7 cellular contexts compared by ENCODE assay signal in the genomic region with DNA sequence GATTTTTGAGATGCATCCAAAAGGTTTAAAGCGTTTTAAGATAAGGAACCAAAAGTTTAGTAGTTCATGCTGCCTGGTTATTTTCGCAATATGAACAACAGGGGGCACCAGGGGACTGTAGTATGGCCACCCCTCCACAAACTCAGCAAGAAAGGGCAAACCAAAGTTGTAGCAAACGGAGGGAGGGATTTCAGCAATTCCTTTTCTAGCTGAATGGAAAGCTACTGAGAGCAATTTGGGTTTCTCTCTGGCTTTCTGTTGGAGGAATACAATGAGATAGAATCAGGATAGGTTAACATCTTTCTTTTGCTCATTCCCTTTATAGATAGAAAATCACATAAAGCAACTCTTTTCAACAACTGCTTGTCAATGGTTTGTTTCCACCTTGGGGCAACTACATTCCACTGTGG.
A peak's percentile ranks its signal among the peaks of the same experiment; 100 is the strongest.
DNase-seq lines count a peak whose midpoint lies in the region; TF ChIP-seq lines count a peak whose summit lies in the region.

No MANE protein-coding gene starts in this region.

- H3K4me3 ChIP-seq in Jurkat, Clone E6-1 (ENCODE audit: low read length): no peak overlapping the region
- H3K4me3 ChIP-seq in Peyer's patch (no peak overlapping the region), trophoblast cell (ENCODE audit: low read depth, low read length) (no peak overlapping the region), uterus (no peak overlapping the region)

- H3K36me3 ChIP-seq in Peyer's patch (no peaks in the 10 kb centered on the region), trophoblast cell (ENCODE audit: control insufficient read depth in 1 of 2, insufficient read depth in 2 of 2, low read length in 2 of 2) (no peaks in the 10 kb centered on the region), uterus (no peaks in the 10 kb centered on the region)

- no peak overlapping the region for H3K4ac ChIP-seq in trophoblast cell (ENCODE audit: low read depth, low read length)

- no peak overlapping the region for H3K4me2 ChIP-seq in trophoblast cell (ENCODE audit: low read length)

- H3K4me1 ChIP-seq in Peyer's patch (no peaks in the 10 kb centered on the region), trophoblast cell (ENCODE audit: control insufficient read depth in 1 of 2, insufficient read depth in 2 of 2, low read length in 2 of 2) (peaks cover 10 to 11% of the 10 kb centered on the region in 2 experiments), uterus (peaks cover 3 to 5% of the 10 kb centered on the region in 2 donors)

- H2AK5ac ChIP-seq in trophoblast cell (ENCODE audit: low read length): no peak overlapping the region

- H3K27me3 Mint-ChIP-seq in activated T-helper 2 cell treated with anti-CD3 and anti-CD28 coated beads, Interferon-gamma antibody, Interleukin-2, Interleukin-4, amounts not matched to agents 10 μg/mL and 5 μg/mL and 100 μg/mL, durations not matched to agents 14 hours and 24 hours and 36 hours (ENCODE audit: low read depth): peaks cover 2% of the 10 kb centered on the region

- no peak overlapping the region for H3K27ac ChIP-seq in Peyer's patch
- H3K27ac ChIP-seq in trophoblast cell (ENCODE audit: low read depth, low read length): no peak overlapping the region
- H3K27ac ChIP-seq in uterus: peak overlapping the region; percentile 65 to 75

- TF ChIP-seq CTCF in GM12873 (IDR thresholded peaks at IDR 0.05; ENCODE audit: insufficient read depth, low read depth, low read length, missing control alignments): peak; percentile 82
- TF ChIP-seq CTCF in Peyer's patch (IDR thresholded peaks at IDR 0.05): peak; percentile 48 to 70 (median 67)
- TF ChIP-seq CTCF in uterus (IDR thresholded peaks at IDR 0.05): peak; percentile 75 to 83 (median 81)

- H4K8ac ChIP-seq in trophoblast cell (ENCODE audit: low read depth, low read length): no peak overlapping the region

- H2AFZ ChIP-seq in trophoblast cell (ENCODE audit: insufficient read depth, low read length, poor library complexity): no peak overlapping the region

- no peak overlapping the region for H3K14ac ChIP-seq in trophoblast cell (ENCODE audit: low read length)

- no peaks in the 10 kb centered on the region for H3K36me3 Mint-ChIP-seq in activated T-helper 2 cell treated with anti-CD3 and anti-CD28 coated beads, Interferon-gamma antibody, Interleukin-2, Interleukin-4, amounts not matched to agents 10 μg/mL and 5 μg/mL and 100 μg/mL, durations not matched to agents 14 hours and 24 hours and 36 hours (ENCODE audit: low read depth)

- H3K9ac ChIP-seq in trophoblast cell (ENCODE audit: low read length): no peak overlapping the region

- no peak overlapping the region for H2BK5ac ChIP-seq in trophoblast cell (ENCODE audit: low read depth, low read length, poor library complexity)

- H3K27ac Mint-ChIP-seq in activated T-helper 2 cell treated with anti-CD3 and anti-CD28 coated beads, Interferon-gamma antibody, Interleukin-2, Interleukin-4, amounts not matched to agents 10 μg/mL and 5 μg/mL and 100 μg/mL, durations not matched to agents 14 hours and 24 hours and 36 hours: no peak overlapping the region

- DNase-seq in Jurkat, Clone E6-1 (ENCODE audit: low read depth, low spot score): peak; percentile 62
- peak in 2 of 3 donors; percentile 69 to 80 for DNase-seq in Peyer's patch
- DNase-seq in activated T-helper 2 cell treated with anti-CD3 and anti-CD28 coated beads, Interferon-gamma antibody, Interleukin-2, Interleukin-4, amounts not matched to agents 10 μg/mL and 5 μg/mL and 100 μg/mL, durations not matched to agents 14 hours and 24 hours and 36 hours (ENCODE audit: low spot score): peak; percentile 49
- peak; percentile 43 for DNase-seq in germinal center (ENCODE audit: low spot score)
- DNase-seq in trophoblast cell: peak; percentile 46 to 73
- peak; percentile 63 to 83 for DNase-seq in uterus

- H3K18ac ChIP-seq in trophoblast cell (ENCODE audit: low read length): no peak overlapping the region

- H3K27me3 ChIP-seq in Peyer's patch: no peaks in the 10 kb centered on the region
- H3K27me3 ChIP-seq in trophoblast cell (ENCODE audit: insufficient read depth, low read length): no peaks in the 10 kb centered on the region
- no peaks in the 10 kb centered on the region for H3K27me3 ChIP-seq in uterus

- no CpG with 5 or more reads among the region's 3 CpGs for WGBS in trophoblast cell (ENCODE audit: extremely low coverage, insufficient coverage, insufficient read length)

- no peak for TF ChIP-seq POLR2A in Peyer's patch (IDR thresholded peaks at IDR 0.05)
- no peak for TF ChIP-seq POLR2A in uterus (IDR thresholded peaks at IDR 0.05)

- H4K12ac ChIP-seq in trophoblast cell (ENCODE audit: low read depth, low read length): no peak overlapping the region

- no peak overlapping the region for H3K4me3 Mint-ChIP-seq in activated T-helper 2 cell treated with anti-CD3 and anti-CD28 coated beads, Interferon-gamma antibody, Interleukin-2, Interleukin-4, amounts not matched to agents 10 μg/mL and 5 μg/mL and 100 μg/mL, durations not matched to agents 14 hours and 24 hours and 36 hours (ENCODE audit: low read depth)

- H2BK12ac ChIP-seq in trophoblast cell (ENCODE audit: low read length): no peak overlapping the region

- H3K9me3 ChIP-seq in Peyer's patch (no peaks in the 10 kb centered on the region), trophoblast cell (ENCODE audit: insufficient read depth, low read depth, low read length) (no peaks in the 10 kb centered on the region), uterus (no peaks in the 10 kb centered on the region)

- H3K23ac ChIP-seq in trophoblast cell (ENCODE audit: low read length): no peak overlapping the region

- H3K4me1 Mint-ChIP-seq in activated T-helper 2 cell treated with anti-CD3 and anti-CD28 coated beads, Interferon-gamma antibody, Interleukin-2, Interleukin-4, amounts not matched to agents 10 μg/mL and 5 μg/mL and 100 μg/mL, durations not matched to agents 14 hours and 24 hours and 36 hours (ENCODE audit: low read depth): peaks cover 40% of the 10 kb centered on the region

- no peaks in the 10 kb centered on the region for H3K79me1 ChIP-seq in trophoblast cell (ENCODE audit: low read length)

- no peak overlapping the region for H2BK120ac ChIP-seq in trophoblast cell (ENCODE audit: insufficient read depth, low read length, poor library complexity)

- no peaks in the 10 kb centered on the region for H3K79me2 ChIP-seq in trophoblast cell (ENCODE audit: control insufficient read depth, insufficient read depth, low read length, poor library complexity)

- H3K9me3 Mint-ChIP-seq in activated T-helper 2 cell treated with anti-CD3 and anti-CD28 coated beads, Interferon-gamma antibody, Interleukin-2, Interleukin-4, amounts not matched to agents 10 μg/mL and 5 μg/mL and 100 μg/mL, durations not matched to agents 14 hours and 24 hours and 36 hours: no peaks in the 10 kb centered on the region

- H4K91ac ChIP-seq in trophoblast cell (ENCODE audit: low read depth, low read length): no peak overlapping the region

- intact Hi-C loops in activated T-helper 2 cell treated with anti-CD3 and anti-CD28 coated beads, Interferon-gamma antibody, Interleukin-2, Interleukin-4, amounts not matched to agents 10 μg/mL and 5 μg/mL and 100 μg/mL, durations not matched to agents 14 hours and 24 hours and 36 hours (cut with micrococcal nuclease): loop anchor here (1.0 to 10.0 kb wide), 7 partner anchors 227 to 872 kb away; partner anchors contain the start of genes ARL1 and PMCH
- intact Hi-C loops in uterus (cut with DNase I; ENCODE audit: low total_unique reads): no loop called here

Comparison
In these comparisons a context has a peak if more than half of its experiments do, and no peak if none do; other contexts are left out.
1. H3K27ac ChIP-seq: peak in uterus (2 of 2); none in Peyer's patch (0 of 4) and trophoblast cell (single experiment).
2. Peak in every context shown above with its lines, with median percentiles within 50 percentile points of each other: CTCF ChIP-seq and DNase-seq.